Comparison of ENCODE assay signal across 1 cellular context in genomic region chr6:25193865-25194679, GRCh38.
TF ChIP-seq lines count a peak whose summit lies in the region.

No MANE protein-coding gene starts in this region.

TF ChIP-seq in HCT116, 20 proteins besides CTCF, POLR2A, EP300 and RAD21:
- TF ChIP-seq EGR1 (IDR thresholded peaks at IDR 0.05; ENCODE audit: low read depth) (no peak), ZNF274 (IDR thresholded peaks at IDR 0.05; ENCODE audit: low read depth, low read length) (no peak), ATF3 (IDR thresholded peaks at IDR 0.05) (no peak), SRF (IDR thresholded peaks at IDR 0.05; ENCODE audit: low read depth) (no peak), SP1 (IDR thresholded peaks at IDR 0.05; ENCODE audit: low read depth) (no peak), JUND (IDR thresholded peaks at IDR 0.05) (no peak), REST (IDR thresholded peaks at IDR 0.05; ENCODE audit: low read depth) (no peak), CBX3 (IDR thresholded peaks at IDR 0.05; ENCODE audit: low read depth) (no peak), MAX (IDR thresholded peaks at IDR 0.05) (no peak), SIN3A (IDR thresholded peaks at IDR 0.05; ENCODE audit: low read depth) (no peak), ZFX (IDR thresholded peaks at IDR 0.05) (no peak), FOSL1 (IDR thresholded peaks at IDR 0.05; ENCODE audit: low read depth) (no peak), EZH2 (IDR thresholded peaks at IDR 0.05) (no peak), TCF7L2 (IDR thresholded peaks at IDR 0.05; ENCODE audit: borderline replicate concordance, extremely low read depth, insufficient read depth, insufficient read length) (no peak), CEBPB (IDR thresholded peaks at IDR 0.05; ENCODE audit: low read depth) (no peak), EZH2phosphoT487 (IDR thresholded peaks at IDR 0.05; ENCODE audit: borderline replicate concordance) (no peak), POLR2AphosphoS5 (IDR thresholded peaks at IDR 0.05; ENCODE audit: low read depth, low read length) (no peak), ELF1 (IDR thresholded peaks at IDR 0.05; ENCODE audit: borderline replicate concordance, low read depth) (no peak), ZBTB33 (IDR thresholded peaks at IDR 0.05; ENCODE audit: extremely low read depth, insufficient replicate concordance, low read length) (no peak), YY1 (IDR thresholded peaks at IDR 0.05; ENCODE audit: extremely low read depth, insufficient replicate concordance, low read depth, low read length) (no peak)
